In genomic region chr11:120228794-120229384, GRCh38 we compare ENCODE assay signal across 14 cellular contexts. TPM values are rescaled to one million over a fixed set of nuclear protein-coding genes. Genes with fewer than 3 reads are reported as not detected.
A peak's percentile ranks its signal among the peaks of the same experiment; 100 is the strongest.
DNase-seq lines count a peak whose midpoint lies in the region; ATAC-seq, FAIRE-seq and TF ChIP-seq lines count a peak whose summit lies in the region.
"Had no signal": no experiment of that assay in that cellular context is flagged by ENCODE, and none has a peak within 500 bp of the region (broad histone marks: within the 10 kb centered on the region; RNA-seq: fewer than 3 reads in every experiment).

No MANE protein-coding gene starts in this region.

- peaks cover 13% of the 10 kb centered on the region for H3K27me3 Mint-ChIP-seq in activated T-helper 17 cell treated with anti-CD3 and anti-CD28 coated beads, Interleukin-2, amount 50 U/mL, for 72 hours
- H3K27me3 Mint-ChIP-seq: activated naive CD8-positive, alpha-beta T cell treated with anti-CD3 and anti-CD28 coated beads for 36 hours had no signal

- no peaks in the 10 kb centered on the region for H3K9me1 ChIP-seq in K562 (ENCODE audit: control insufficient read depth, insufficient read depth, low read length)

- TF ChIP-seq CTCF in BJ (IDR thresholded peaks at IDR 0.05; ENCODE audit: insufficient read depth, low read depth, low read length) (peak; percentile 30; the same call in 1 of the 2 replicates), HCT116 (IDR thresholded peaks at IDR 0.05 in 2 of 3, conservative IDR thresholded peaks at IDR 0.05 in 1 of 3; ENCODE audit: borderline replicate concordance in 1 of 3, insufficient read depth in 1 of 3, low read depth in 2 of 3, low read length in 2 of 3) (peak; percentile 10 to 40 (median 38); a peak in 2 of 6 replicates), K562 (IDR thresholded peaks at IDR 0.05 in 2 of 3, conservative IDR thresholded peaks at IDR 0.05 in 1 of 3; ENCODE audit: insufficient read depth in 2 of 3, low read depth in 1 of 3, low read length in 3 of 3) (peak; percentile 26 to 47 (median 44))

- H3K27me3 ChIP-seq in BJ (ENCODE audit: control insufficient read depth, insufficient read depth, low read length) (peaks cover 3% of the 10 kb centered on the region; the same call in 1 of the 2 replicates), HCT116 (ENCODE audit: insufficient read depth, low read length) (no peaks in the 10 kb centered on the region; the same call in 1 of the 2 replicates), K562 (ENCODE audit: control insufficient read depth in 2 of 2, insufficient read depth in 2 of 2, low read length in 2 of 2) (peaks cover 8 to 28% of the 10 kb centered on the region in 2 experiments; a peak in 4 of 5 replicates)

- H3K27ac ChIP-seq in HCT116 (ENCODE audit: low read depth, low read length) (no peak overlapping the region), K562 (ENCODE audit: extremely low read depth, low read depth, low read length) (no peak overlapping the region)
- H3K27ac ChIP-seq: RWPE1 had no signal

- no peak overlapping the region for H3K4me3 Mint-ChIP-seq in activated T-helper 17 cell treated with anti-CD3 and anti-CD28 coated beads, Interleukin-2, amount 50 U/mL, for 72 hours
- H3K4me3 Mint-ChIP-seq: activated naive CD8-positive, alpha-beta T cell treated with anti-CD3 and anti-CD28 coated beads for 36 hours had no signal

- H3K4me1 ChIP-seq in HCT116 (ENCODE audit: control insufficient read depth in 1 of 2, insufficient read depth in 2 of 2, low read length in 2 of 2), result no peaks in the 10 kb centered on the region
- H3K4me1 ChIP-seq in K562 (replicated peaks in 1 of 2; ENCODE audit: control insufficient read depth in 2 of 2, insufficient read depth in 2 of 2, low read length in 2 of 2), result peaks cover 0 to 7% of the 10 kb centered on the region in 2 experiments; a peak in 1 of 5 replicates

- no peak overlapping the region for H3K4me2 ChIP-seq in HCT116 (ENCODE audit: low read length)
- H3K4me2 ChIP-seq in K562 (ENCODE audit: insufficient read depth, low read length), result no peak overlapping the region

- WGBS in K562 (ENCODE audit: insufficient coverage, low coverage, missing lambda C conversion rate), result 61% methylated on average over 12 of the region's 16 CpGs

- H3K4me3 ChIP-seq in BJ (ENCODE audit: low read depth, low read length) (no peak overlapping the region), HCT116 (replicated peaks in 1 of 2; ENCODE audit: low read depth in 1 of 2, low read length in 2 of 2) (no peak overlapping the region), K562 (no peak overlapping the region)
- H3K4me3 ChIP-seq: esophagus squamous epithelium had no signal

- POLR2A ChIA-PET in BJ (lab: Charles Lee), result no interaction called here
- POLR2A ChIA-PET in HCT116 (lab: Charles Lee), result no interaction called here
- POLR2A ChIA-PET in K562 (lab: Yijun Ruan, JAX), result interaction anchor here (0.6 to 0.7 kb wide), 2 partner anchors 65 to 113 kb away, joined by 3 read pairs; no protein-coding TSS in a partner anchor

- H3K9me2 ChIP-seq in HCT116 (ENCODE audit: insufficient read depth), result no peaks in the 10 kb centered on the region

- ATAC-seq in HCT116, result peak; percentile 57
- ATAC-seq in K562, result peak; percentile 81
- ATAC-seq in activated T-helper 17 cell treated with anti-CD3 and anti-CD28 coated beads, Interleukin-2, amount 50 U/mL, for 72 hours (replicated peaks), result no peak

- no peaks in the 10 kb centered on the region for H3K4me1 Mint-ChIP-seq in activated T-helper 17 cell treated with anti-CD3 and anti-CD28 coated beads, Interleukin-2, amount 50 U/mL, for 72 hours

- H3K27ac Mint-ChIP-seq in activated T-helper 17 cell treated with anti-CD3 and anti-CD28 coated beads, Interleukin-2, amount 50 U/mL, for 72 hours, result no peak overlapping the region
- H3K27ac Mint-ChIP-seq: activated naive CD8-positive, alpha-beta T cell treated with anti-CD3 and anti-CD28 coated beads for 36 hours had no signal

- H3K36me3 ChIP-seq in BJ (ENCODE audit: control insufficient read depth, insufficient read depth, low read length) (peaks cover 5% of the 10 kb centered on the region), HCT116 (ENCODE audit: control insufficient read depth in 1 of 2, insufficient read depth in 2 of 2, low read length in 2 of 2) (no peaks in the 10 kb centered on the region), K562 (ENCODE audit: control insufficient read depth, insufficient read depth, low read length) (no peaks in the 10 kb centered on the region)

- H2AFZ ChIP-seq in HCT116 (ENCODE audit: low read depth, low read length, poor library complexity, severe bottlenecking) (no peak overlapping the region), K562 (ENCODE audit: low read depth, low read length) (no peak overlapping the region)

- no peaks in the 10 kb centered on the region for H3K36me3 Mint-ChIP-seq in activated T-helper 17 cell treated with anti-CD3 and anti-CD28 coated beads, Interleukin-2, amount 50 U/mL, for 72 hours (ENCODE audit: low read depth)
- H3K36me3 Mint-ChIP-seq: activated naive CD8-positive, alpha-beta T cell treated with anti-CD3 and anti-CD28 coated beads for 36 hours had no signal

- no peak for TF ChIP-seq RAD21 in HCT116 (IDR thresholded peaks at IDR 0.05; ENCODE audit: low read depth)
- no peak for TF ChIP-seq RAD21 in K562 (CRISPR knock-in tag; conservative IDR thresholded peaks at IDR 0.05 in 1 of 2, IDR thresholded peaks at IDR 0.05 in 1 of 2)

- H3K79me2 ChIP-seq in HCT116 (ENCODE audit: insufficient read depth, low read length), result no peaks in the 10 kb centered on the region
- H3K79me2 ChIP-seq in K562 (ENCODE audit: control insufficient read depth, insufficient read depth, low read length), result no peaks in the 10 kb centered on the region

- no peak for TF ChIP-seq EP300 in K562 (IDR thresholded peaks at IDR 0.05; ENCODE audit: low read length)

- DNase-seq in BJ (ENCODE audit: low read depth) (no peak), HCT116 (ENCODE audit: low read depth, low spot score) (no peak), K562 (ENCODE audit: extremely low read depth in 1 of 4, low spot score in 3 of 4) (peak; percentile 23 to 58 (median 46)), myocyte (ENCODE audit: low read depth) (peak; percentile 24)
- no peak for DNase-seq in activated CD4-positive, alpha-beta T cell treated with anti-CD3 and anti-CD28 coated beads, Interleukin-2, amount 50 U/mL, for 4 hours
- DNase-seq in activated CD4-positive, alpha-beta T cell treated with anti-CD3 and anti-CD28 coated beads, Interleukin-2, amount 50 U/mL, for 1 hour, result no peak
- DNase-seq in stimulated activated CD4-positive, alpha-beta T cell treated with anti-CD3 and anti-CD28 coated beads, Interleukin-4, amount 100 ng/mL, for 4 hours, result no peak
- DNase-seq: activated naive CD8-positive, alpha-beta T cell treated with anti-CD3 and anti-CD28 coated beads for 36 hours; esophagus squamous epithelium; stimulated activated CD4-positive, alpha-beta T cell treated with anti-CD3 and anti-CD28 coated beads, Interleukin-4, amount 100 ng/mL, for 24 hours had no signal

- H3K9me3 ChIP-seq in HCT116 (ENCODE audit: control insufficient read depth in 1 of 2, insufficient read depth in 1 of 2, low read depth in 1 of 2, low read length in 2 of 2) (no peaks in the 10 kb centered on the region), K562 (replicated peaks; ENCODE audit: control insufficient read depth, insufficient read depth, low read depth, low read length) (no peaks in the 10 kb centered on the region)
- H3K9me3 ChIP-seq: esophagus squamous epithelium had no signal

- intact Hi-C loops in HCT116 (cut with micrococcal nuclease) (loop anchor here (1.0 kb wide), 1 partner anchor 57 kb away; no protein-coding TSS in a partner anchor), K562 (cut with micrococcal nuclease) (loop anchor here (1.0 kb wide), 1 partner anchor 57 kb away; no protein-coding TSS in a partner anchor)

- no TSS peak for BruUV-seq in HCT116 (replicated peaks; lab: Mats Ljungman, UMichigan)
- BruUV-seq in K562 (replicated peaks; lab: Mats Ljungman, UMichigan), result no TSS peak

- no peak for TF ChIP-seq POLR2A in HCT116 (IDR thresholded peaks at IDR 0.05; ENCODE audit: borderline replicate concordance, extremely low read depth, insufficient read depth, insufficient read length)
- TF ChIP-seq POLR2A in K562 (conservative IDR thresholded peaks at IDR 0.05), result no peak

- CTCF ChIA-PET in BJ (lab: Yijun Ruan, JAX) (interaction anchor here (1.0 to 16.4 kb wide), 9 partner anchors 9 to 72 kb away, joined by 3 to 250 read pairs (median 10); no protein-coding TSS in a partner anchor), HCT116 (lab: Charles Lee) (interaction anchor here (1.1 to 11.9 kb wide), 5 partner anchors 18 to 121 kb away, joined by 3 to 240 read pairs (median 4); no protein-coding TSS in a partner anchor), K562 (lab: Yijun Ruan, JAX; ENCODE audit: low intra/inter-chr PET ratio) (interaction anchor here (1.3 to 2.9 kb wide), 3 partner anchors 56 to 74 kb away, joined by 3 to 44 read pairs (median 9); no protein-coding TSS in a partner anchor)

- no peak overlapping the region for H3K9ac ChIP-seq in HCT116 (ENCODE audit: low read length)
- no peak overlapping the region for H3K9ac ChIP-seq in K562 (ENCODE audit: insufficient read depth in 1 of 2, low read depth in 2 of 2, low read length in 2 of 2)

- no peaks in the 10 kb centered on the region for H4K20me1 ChIP-seq in HCT116 (ENCODE audit: insufficient read depth)
- H4K20me1 ChIP-seq in K562 (replicated peaks; ENCODE audit: control insufficient read depth, insufficient read depth, low read length), result peaks cover 3% of the 10 kb centered on the region

- in situ Hi-C loops in K562 (cut with MboI), result loop anchor here (5.0 kb wide), 1 partner anchor 57 kb away; no protein-coding TSS in a partner anchor

- RAD21 ChIA-PET in HCT116 (lab: Charles Lee; ENCODE audit: low non-redundant PET in 1 of 2, low total read pairs in 2 of 2, uncharacterized antibody in 2 of 2, unreplicated experiment in 2 of 2), result no interaction called here

- FAIRE-seq in K562 (lab: Jason Lieb, UNC), result no peak
- FAIRE-seq: colon, islet of Langerhans had no signal

- no peaks in the 10 kb centered on the region for H3K9me3 Mint-ChIP-seq in activated T-helper 17 cell treated with anti-CD3 and anti-CD28 coated beads, Interleukin-2, amount 50 U/mL, for 72 hours
- H3K9me3 Mint-ChIP-seq: activated naive CD8-positive, alpha-beta T cell treated with anti-CD3 and anti-CD28 coated beads for 36 hours had no signal

RNA-seq across cellular contexts. Expression of gene POU2F3, which starts 11.1 kb away (rescaled TPM):
- polyA plus RNA-seq in BJ (2011; rRNA removed) (0.06 TPM in 1 of 2 replicates, not detected in the other), K562 (2011; rRNA removed) (not detected in 2 replicates), K562 (2014; fragmentation: Illumina TruSeq; extraction: Trizol) (not detected in 2 replicates), K562 (2014; fragmentation: Nextera tagmentation; extraction: Ambion mirVana) (not detected), K562 (2014; rRNA removed) (not detected in 2 replicates)
- not detected in 2 replicates for polyA minus RNA-seq in BJ (2011; rRNA and poly(A)+ RNA removed)
- total RNA-seq in HCT116 (2021; ENCODE audit: unreplicated experiment) (0.15 TPM), K562 (2014; rRNA removed) (not detected in 2 replicates), K562 (2014; rRNA removed; fragmentation: Illumina TruSeq; extraction: Trizol) (not detected in 2 replicates), K562 (2015; rRNA removed; fragmentation: Illumina TruSeq; extraction: Trizol) (not detected in 2 replicates), K562 (2021) (not detected in 2 replicates), myocyte (not detected in 2 replicates)
- 0.12 and 0.26 TPM in 2 replicates for polyA plus RNA-seq in HCT116 (2012)
- total RNA-seq in K562 (2011; cell fraction: chromatin; rRNA removed; ENCODE audit: low replicate concordance), result not detected in 2 replicates
- total RNA-seq in K562 (2011; cell fraction: nucleolus; rRNA removed), result not detected in 2 replicates
- not detected in 2 replicates for total RNA-seq in K562 (2011; cell fraction: nucleoplasm; rRNA removed)
- polyA plus RNA-seq in K562 (2011; cell fraction: cytosol; rRNA removed), result not detected in 2 replicates
- polyA plus RNA-seq in K562 (2011; cell fraction: nucleus; rRNA removed), result not detected in 2 replicates
- not detected in 2 replicates for polyA plus RNA-seq in K562 (2012)
- polyA minus RNA-seq in K562 (2011; rRNA and poly(A)+ RNA removed), result not detected in 2 replicates
- polyA minus RNA-seq in K562 (2011; cell fraction: cytosol; rRNA and poly(A)+ RNA removed), result not detected in 2 replicates
- not detected in 2 replicates for polyA minus RNA-seq in K562 (2011; cell fraction: nucleus; rRNA and poly(A)+ RNA removed)
- polyA plus RNA-seq in myocyte (2012), result not detected
- under 1 TPM in 1 of 2 donors, not detected in 1; 0.13 TPM for total RNA-seq in activated T-helper 17 cell treated with anti-CD3 and anti-CD28 coated beads, Interleukin-2, amount 50 U/mL, for 72 hours
- total RNA-seq: activated naive CD8-positive, alpha-beta T cell treated with anti-CD3 and anti-CD28 coated beads for 36 hours had no signal

RNA-seq across cellular contexts. Expression of gene OAF, which starts 18.1 kb away (rescaled TPM):
- 32.8 and 47.5 TPM in 2 replicates for polyA plus RNA-seq in BJ (2011; rRNA removed)
- 13.8 and 22.0 TPM in 2 replicates for polyA minus RNA-seq in BJ (2011; rRNA and poly(A)+ RNA removed)
- 32.3 TPM for total RNA-seq in HCT116 (2021; ENCODE audit: unreplicated experiment)
- 24.3 and 26.3 TPM in 2 replicates for polyA plus RNA-seq in HCT116 (2012)
- total RNA-seq in K562 (2011; cell fraction: chromatin; rRNA removed; ENCODE audit: low replicate concordance), result 6.8 and 14.7 TPM in 2 replicates
- total RNA-seq in K562 (2011; cell fraction: nucleolus; rRNA removed), result 12.0 and 19.3 TPM in 2 replicates
- total RNA-seq in K562 (2011; cell fraction: nucleoplasm; rRNA removed), result 12.0 and 15.3 TPM in 2 replicates
- total RNA-seq in K562 (2014; rRNA removed), result 13.8 and 19.8 TPM in 2 replicates
- 4.1 and 6.3 TPM in 2 replicates for total RNA-seq in K562 (2014; rRNA removed; fragmentation: Illumina TruSeq; extraction: Trizol)
- total RNA-seq in K562 (2015; rRNA removed; fragmentation: Illumina TruSeq; extraction: Trizol), result 7.5 and 8.3 TPM in 2 replicates
- 20.8 and 21.6 TPM in 2 replicates for total RNA-seq in K562 (2021)
- polyA plus RNA-seq in K562 (2011; rRNA removed), result 5.7 and 9.5 TPM in 2 replicates
- polyA plus RNA-seq in K562 (2011; cell fraction: cytosol; rRNA removed), result 11.5 and 20.7 TPM in 2 replicates
- polyA plus RNA-seq in K562 (2011; cell fraction: nucleus; rRNA removed), result 5.5 and 8.3 TPM in 2 replicates
- polyA plus RNA-seq in K562 (2012), result 8.4 and 16.9 TPM in 2 replicates
- polyA plus RNA-seq in K562 (2014; fragmentation: Illumina TruSeq; extraction: Trizol), result 11.7 and 12.0 TPM in 2 replicates
- 1 to 10 TPM; 1.1 to 1.4 TPM for polyA plus RNA-seq in K562 (2014; fragmentation: Nextera tagmentation; extraction: Ambion mirVana)
- polyA plus RNA-seq in K562 (2014; rRNA removed), result 14.5 and 17.3 TPM in 2 replicates
- 2.8 and 3.0 TPM in 2 replicates for polyA minus RNA-seq in K562 (2011; rRNA and poly(A)+ RNA removed)
- polyA minus RNA-seq in K562 (2011; cell fraction: cytosol; rRNA and poly(A)+ RNA removed), result 6.1 and 8.7 TPM in 2 replicates
- polyA minus RNA-seq in K562 (2011; cell fraction: nucleus; rRNA and poly(A)+ RNA removed), result 3.4 and 4.4 TPM in 2 replicates
- 6.3 and 9.3 TPM in 2 replicates for total RNA-seq in myocyte
- polyA plus RNA-seq in myocyte (2012), result 3.0 TPM
- total RNA-seq in activated T-helper 17 cell treated with anti-CD3 and anti-CD28 coated beads, Interleukin-2, amount 50 U/mL, for 72 hours, result 1 to 10 TPM in 1 of 2 donors, under 1 TPM in 1; 0.97 to 1.3 TPM

Comparison
In these comparisons a context has a peak if more than half of its experiments do, and no peak if none do; other contexts are left out.
1. DNase-seq: peak in K562 (4 of 4) and myocyte (single experiment); none in BJ (single experiment), HCT116 (single experiment), activated CD4-positive, alpha-beta T cell treated with anti-CD3 and anti-CD28 coated beads, Interleukin-2, amount 50 U/mL, for 4 hours (0 of 2), activated CD4-positive, alpha-beta T cell treated with anti-CD3 and anti-CD28 coated beads, Interleukin-2, amount 50 U/mL, for 1 hour (single experiment) and stimulated activated CD4-positive, alpha-beta T cell treated with anti-CD3 and anti-CD28 coated beads, Interleukin-4, amount 100 ng/mL, for 4 hours (0 of 2).
2. Peak in every context shown above with its lines, with median percentiles within 50 percentile points of each other: CTCF ChIP-seq.